In the genomic region with DNA sequence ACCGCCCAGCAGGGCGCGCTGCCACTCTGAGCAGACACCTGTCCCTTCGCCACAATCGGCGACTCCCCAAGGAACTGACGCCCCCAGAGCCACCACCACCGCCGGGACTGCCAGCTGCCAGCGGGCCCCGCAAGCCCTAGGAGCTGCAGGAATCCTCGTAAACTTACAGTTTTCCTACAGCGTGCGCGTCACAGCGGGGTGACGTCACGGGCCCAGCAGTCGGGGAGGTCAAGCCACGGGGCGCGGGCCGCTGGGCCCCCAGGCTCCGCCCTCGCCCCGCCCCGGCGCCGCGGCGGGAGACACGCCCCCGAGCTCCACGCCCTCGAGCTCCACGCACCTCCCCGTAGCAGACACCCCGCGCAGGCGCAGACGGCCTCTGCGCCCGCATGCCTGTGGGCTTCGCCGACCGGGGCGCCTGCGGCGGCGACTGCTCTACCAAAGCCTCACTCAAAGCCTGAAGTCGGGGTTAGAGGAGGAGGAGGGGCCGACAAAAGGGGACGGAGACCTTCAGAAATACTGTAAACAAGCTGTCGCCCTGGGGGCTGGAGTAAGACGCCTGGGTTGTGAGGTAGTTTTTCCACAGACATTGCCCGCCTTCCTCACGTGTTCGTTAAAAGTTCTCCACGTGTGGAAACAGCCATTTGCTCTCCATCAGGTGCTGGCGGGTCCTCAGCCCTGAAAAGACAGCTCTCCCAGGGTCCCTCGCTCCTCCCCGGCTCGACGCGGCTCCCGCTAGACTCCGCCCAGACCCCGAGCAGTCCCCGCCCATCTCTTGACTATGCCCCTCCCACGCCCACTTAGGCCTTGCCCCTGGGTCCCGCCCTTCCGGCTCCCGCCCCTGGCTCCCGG, we compare ENCODE assay signal across 8 cellular contexts. TPM values are rescaled to one million over a fixed set of nuclear protein-coding genes. Genes with fewer than 3 reads are reported as not detected.
DNase-seq lines count a peak whose midpoint lies in the region; FAIRE-seq and TF ChIP-seq lines count a peak whose summit lies in the region.

A gene with protein sequence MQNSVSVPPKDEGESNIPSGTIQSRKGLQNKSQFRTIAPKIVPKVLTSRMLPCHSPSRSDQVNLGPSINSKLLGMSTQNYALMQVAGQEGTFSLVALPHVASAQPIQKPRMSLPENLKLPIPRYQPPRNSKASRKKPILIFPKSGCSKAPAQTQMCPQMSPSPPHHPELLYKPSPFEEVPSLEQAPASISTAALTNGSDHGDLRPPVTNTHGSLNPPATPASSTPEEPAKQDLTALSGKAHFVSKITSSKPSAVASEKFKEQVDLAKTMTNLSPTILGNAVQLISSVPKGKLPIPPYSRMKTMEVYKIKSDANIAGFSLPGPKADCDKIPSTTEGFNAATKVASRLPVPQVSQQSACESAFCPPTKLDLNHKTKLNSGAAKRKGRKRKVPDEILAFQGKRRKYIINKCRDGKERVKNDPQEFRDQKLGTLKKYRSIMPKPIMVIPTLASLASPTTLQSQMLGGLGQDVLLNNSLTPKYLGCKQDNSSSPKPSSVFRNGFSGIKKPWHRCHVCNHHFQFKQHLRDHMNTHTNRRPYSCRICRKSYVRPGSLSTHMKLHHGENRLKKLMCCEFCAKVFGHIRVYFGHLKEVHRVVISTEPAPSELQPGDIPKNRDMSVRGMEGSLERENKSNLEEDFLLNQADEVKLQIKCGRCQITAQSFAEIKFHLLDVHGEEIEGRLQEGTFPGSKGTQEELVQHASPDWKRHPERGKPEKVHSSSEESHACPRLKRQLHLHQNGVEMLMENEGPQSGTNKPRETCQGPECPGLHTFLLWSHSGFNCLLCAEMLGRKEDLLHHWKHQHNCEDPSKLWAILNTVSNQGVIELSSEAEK (minus strand): TSS at position 200 of the 849 bp plus-strand sequence. CDS start 154,831 bp downstream, outside the sequence.

- H3K4me3 ChIP-seq in H7 (ENCODE audit: insufficient read depth, low read depth, low read length) (peak within 1 kb of the TSS; percentile 82), neural progenitor cell (peak within 1 kb of the TSS; percentile 67), stomach smooth muscle (ENCODE audit: low read length in 2 of 2) (peak within 1 kb of the TSS; percentile 82 to 89)

- peaks cover 31% of the 10 kb centered on the region for H3F3A ChIP-seq in neural progenitor cell (ENCODE audit: low read depth)

- no peaks in the 10 kb centered on the region for H4K20me1 ChIP-seq in neural progenitor cell (ENCODE audit: low read depth)

- no peaks in the 10 kb centered on the region for H3K9me3 Mint-ChIP-seq in neural progenitor cell

- no peaks in the 10 kb centered on the region for H3K36me3 Mint-ChIP-seq in neural progenitor cell

- H3K36me3 ChIP-seq in H7 (replicated peaks; ENCODE audit: control insufficient read depth, insufficient read depth, low read length) (no peaks in the 10 kb centered on the region), neural progenitor cell (no peaks in the 10 kb centered on the region), stomach smooth muscle (ENCODE audit: control insufficient read depth in 2 of 2, insufficient read depth in 2 of 2, low read length in 2 of 2) (no peaks in the 10 kb centered on the region)

- peak; percentile 96 for DNase-seq in H7
- peak; percentile 96 for DNase-seq in LoVo (ENCODE audit: low spot score)
- DNase-seq in activated gamma-delta T cell (lab: John Stamatoyannopoulos, UW), result peak; percentile 93
- DNase-seq in fibroblast of the conjunctiva (ENCODE audit: low read depth), result peak; percentile 94
- peak; percentile 96 for DNase-seq in neural progenitor cell (ENCODE audit: low spot score)

- peak; percentile 71 for TF ChIP-seq POLR2A in Raji (IDR thresholded peaks at IDR 0.05; ENCODE audit: insufficient read depth, low read depth, low read length)

- peaks cover 19% of the 10 kb centered on the region for H3K4me1 ChIP-seq in neural progenitor cell
- H3K4me1 ChIP-seq in stomach smooth muscle (ENCODE audit: control insufficient read depth, insufficient read depth, low read length), result peaks cover 27% of the 10 kb centered on the region

- peaks cover 14% of the 10 kb centered on the region for H3K4me1 Mint-ChIP-seq in neural progenitor cell

- H3K27me3 ChIP-seq in H7 (ENCODE audit: control insufficient read depth, insufficient read depth, low read length) (peaks cover 4% of the 10 kb centered on the region), neural progenitor cell (no peaks in the 10 kb centered on the region), stomach smooth muscle (ENCODE audit: control insufficient read depth in 1 of 2, insufficient read depth in 2 of 2, low read length in 2 of 2) (no peaks in the 10 kb centered on the region)

- peak within 1 kb of the TSS; percentile 83 for H3K4me2 ChIP-seq in neural progenitor cell

- H3K27me3 Mint-ChIP-seq in neural progenitor cell (ENCODE audit: insufficient read depth, low read depth), result peaks cover 3% of the 10 kb centered on the region

- no peaks in the 10 kb centered on the region for H3K9me3 ChIP-seq in neural progenitor cell (ENCODE audit: low read depth)
- H3K9me3 ChIP-seq in stomach smooth muscle (ENCODE audit: control insufficient read depth in 2 of 2, low read length in 2 of 2), result no peaks in the 10 kb centered on the region

- peak within 1 kb of the TSS; percentile 88 for H3K27ac ChIP-seq in neural progenitor cell
- H3K27ac ChIP-seq in stomach smooth muscle (ENCODE audit: low read length), result peak within 1 kb of the TSS; percentile 99

- FAIRE-seq in G401.6 (lab: Jason Lieb, UNC), result peak; percentile 86

- H2AFZ ChIP-seq in neural progenitor cell (replicated peaks), result peak within 1 kb of the TSS; percentile 69

- peak within 1 kb of the TSS; percentile 89 for H3K27ac Mint-ChIP-seq in neural progenitor cell

- H3K79me2 ChIP-seq in neural progenitor cell (ENCODE audit: low read depth), result no peaks in the 10 kb centered on the region

- peak within 1 kb of the TSS; percentile 88 for H3K4me3 Mint-ChIP-seq in neural progenitor cell

- peak; percentile 42 for TF ChIP-seq CTCF in neural progenitor cell (IDR thresholded peaks at IDR 0.05)

- no peak within 1 kb of the TSS for H3K9ac ChIP-seq in neural progenitor cell
- H3K9ac ChIP-seq in stomach smooth muscle (ENCODE audit: low read length in 2 of 2), result peak within 1 kb of the TSS; percentile 97

RNA-seq across cellular contexts. Expression of the gene that starts here (rescaled TPM):
- total RNA-seq in H7 (2014; rRNA removed; shearing (Covaris generic)), result 2.0 and 2.3 TPM in 2 replicates
- 1.3 and 4.5 TPM in 2 replicates for total RNA-seq in neural progenitor cell (ENCODE audit: low replicate concordance)

Comparison
In these comparisons a context has a peak if more than half of its experiments do, and no peak if none do; other contexts are left out.
1. Peak in every context shown above with its lines: DNase-seq, H3K4me3 ChIP-seq and H3K27ac ChIP-seq.